In the genomic region with DNA sequence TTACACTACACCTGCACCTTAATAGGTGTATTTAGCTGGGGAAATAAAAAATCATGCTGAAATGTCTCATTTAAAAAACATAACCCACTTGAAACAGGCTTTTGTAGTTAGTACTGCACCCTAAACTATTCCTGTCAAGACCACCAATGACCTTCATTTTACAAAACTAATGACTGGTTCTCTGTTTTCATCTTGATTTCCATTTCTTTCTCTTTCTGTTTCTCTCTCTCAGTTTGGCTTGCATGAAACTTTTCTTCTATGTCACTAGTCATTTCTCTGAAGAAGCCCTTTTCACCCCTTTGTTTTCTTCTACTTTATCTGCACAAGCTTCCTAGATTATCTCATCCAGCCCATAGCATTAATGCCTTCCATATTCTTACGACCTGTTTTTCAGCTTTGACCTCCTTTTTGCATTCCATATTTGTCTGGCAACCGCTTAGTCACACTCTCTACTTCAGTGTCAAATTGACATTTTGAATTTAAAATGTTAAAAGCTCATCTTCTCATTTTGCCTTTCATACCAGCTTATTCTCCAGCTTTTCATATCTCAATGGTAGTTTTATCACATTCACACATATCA, we compare ENCODE assay signal across 1 cellular context.
TF ChIP-seq lines count a peak whose summit lies in the region.

No MANE protein-coding gene starts in this region.

TF ChIP-seq in HepG2, 621 proteins besides CTCF, POLR2A, EP300 and RAD21:
- TF ChIP-seq ZNF350 (CRISPR knock-in tag; IDR thresholded peaks at IDR 0.05; ENCODE audit: borderline replicate concordance, low read depth), result no peak
- TF ChIP-seq CHD2 (IDR thresholded peaks at IDR 0.05; ENCODE audit: low read depth, low read length), result no peak
- no peak for TF ChIP-seq ZNF629 (CRISPR knock-in tag; conservative IDR thresholded peaks at IDR 0.05)
- TF ChIP-seq MAFF (IDR thresholded peaks at IDR 0.05; ENCODE audit: low read depth, low read length), result no peak
- TF ChIP-seq MEIS2 (CRISPR knock-in tag; IDR thresholded peaks at IDR 0.05), result no peak
- TF ChIP-seq ZNF780A (CRISPR knock-in tag; IDR thresholded peaks at IDR 0.05), result no peak
- no peak for TF ChIP-seq ZNF337 (CRISPR knock-in tag; IDR thresholded peaks at IDR 0.05; ENCODE audit: borderline replicate concordance, low read depth)
- TF ChIP-seq KMT2A (CRISPR knock-in tag; IDR thresholded peaks at IDR 0.05), result no peak
- no peak for TF ChIP-seq ZBTB1 (CRISPR knock-in tag; IDR thresholded peaks at IDR 0.05; ENCODE audit: borderline replicate concordance)
- TF ChIP-seq, protein P1, sequence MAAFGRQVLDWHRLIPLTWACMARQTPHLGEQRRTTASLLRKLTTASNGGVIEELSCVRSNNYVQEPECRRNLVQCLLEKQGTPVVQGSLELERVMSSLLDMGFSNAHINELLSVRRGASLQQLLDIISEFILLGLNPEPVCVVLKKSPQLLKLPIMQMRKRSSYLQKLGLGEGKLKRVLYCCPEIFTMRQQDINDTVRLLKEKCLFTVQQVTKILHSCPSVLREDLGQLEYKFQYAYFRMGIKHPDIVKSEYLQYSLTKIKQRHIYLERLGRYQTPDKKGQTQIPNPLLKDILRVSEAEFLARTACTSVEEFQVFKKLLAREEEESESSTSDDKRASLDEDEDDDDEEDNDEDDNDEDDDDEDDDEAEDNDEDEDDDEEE (CRISPR knock-in tag; IDR thresholded peaks at IDR 0.05), result no peak
- no peak for TF ChIP-seq ZNF333 (CRISPR knock-in tag; IDR thresholded peaks at IDR 0.05; ENCODE audit: borderline replicate concordance)
- TF ChIP-seq ZSCAN22 (CRISPR knock-in tag; IDR thresholded peaks at IDR 0.05), result no peak
- no peak for TF ChIP-seq ATRX (CRISPR knock-in tag; IDR thresholded peaks at IDR 0.05; ENCODE audit: borderline replicate concordance)
- TF ChIP-seq, protein P2, sequence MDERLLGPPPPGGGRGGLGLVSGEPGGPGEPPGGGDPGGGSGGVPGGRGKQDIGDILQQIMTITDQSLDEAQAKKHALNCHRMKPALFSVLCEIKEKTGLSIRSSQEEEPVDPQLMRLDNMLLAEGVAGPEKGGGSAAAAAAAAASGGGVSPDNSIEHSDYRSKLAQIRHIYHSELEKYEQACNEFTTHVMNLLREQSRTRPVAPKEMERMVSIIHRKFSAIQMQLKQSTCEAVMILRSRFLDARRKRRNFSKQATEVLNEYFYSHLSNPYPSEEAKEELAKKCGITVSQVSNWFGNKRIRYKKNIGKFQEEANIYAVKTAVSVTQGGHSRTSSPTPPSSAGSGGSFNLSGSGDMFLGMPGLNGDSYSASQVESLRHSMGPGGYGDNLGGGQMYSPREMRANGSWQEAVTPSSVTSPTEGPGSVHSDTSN (CRISPR knock-in tag; IDR thresholded peaks at IDR 0.05), result no peak
- TF ChIP-seq ATM (IDR thresholded peaks at IDR 0.05; ENCODE audit: borderline replicate concordance), result no peak
- TF ChIP-seq, protein P3, sequence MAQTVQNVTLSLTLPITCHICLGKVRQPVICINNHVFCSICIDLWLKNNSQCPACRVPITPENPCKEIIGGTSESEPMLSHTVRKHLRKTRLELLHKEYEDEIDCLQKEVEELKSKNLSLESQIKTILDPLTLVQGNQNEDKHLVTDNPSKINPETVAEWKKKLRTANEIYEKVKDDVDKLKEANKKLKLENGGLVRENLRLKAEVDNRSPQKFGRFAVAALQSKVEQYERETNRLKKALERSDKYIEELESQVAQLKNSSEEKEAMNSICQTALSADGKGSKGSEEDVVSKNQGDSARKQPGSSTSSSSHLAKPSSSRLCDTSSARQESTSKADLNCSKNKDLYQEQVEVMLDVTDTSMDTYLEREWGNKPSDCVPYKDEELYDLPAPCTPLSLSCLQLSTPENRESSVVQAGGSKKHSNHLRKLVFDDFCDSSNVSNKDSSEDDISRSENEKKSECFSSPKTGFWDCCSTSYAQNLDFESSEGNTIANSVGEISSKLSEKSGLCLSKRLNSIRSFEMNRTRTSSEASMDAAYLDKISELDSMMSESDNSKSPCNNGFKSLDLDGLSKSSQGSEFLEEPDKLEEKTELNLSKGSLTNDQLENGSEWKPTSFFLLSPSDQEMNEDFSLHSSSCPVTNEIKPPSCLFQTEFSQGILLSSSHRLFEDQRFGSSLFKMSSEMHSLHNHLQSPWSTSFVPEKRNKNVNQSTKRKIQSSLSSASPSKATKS (CRISPR knock-in tag; IDR thresholded peaks at IDR 0.05), result no peak
- TF ChIP-seq, protein P4, sequence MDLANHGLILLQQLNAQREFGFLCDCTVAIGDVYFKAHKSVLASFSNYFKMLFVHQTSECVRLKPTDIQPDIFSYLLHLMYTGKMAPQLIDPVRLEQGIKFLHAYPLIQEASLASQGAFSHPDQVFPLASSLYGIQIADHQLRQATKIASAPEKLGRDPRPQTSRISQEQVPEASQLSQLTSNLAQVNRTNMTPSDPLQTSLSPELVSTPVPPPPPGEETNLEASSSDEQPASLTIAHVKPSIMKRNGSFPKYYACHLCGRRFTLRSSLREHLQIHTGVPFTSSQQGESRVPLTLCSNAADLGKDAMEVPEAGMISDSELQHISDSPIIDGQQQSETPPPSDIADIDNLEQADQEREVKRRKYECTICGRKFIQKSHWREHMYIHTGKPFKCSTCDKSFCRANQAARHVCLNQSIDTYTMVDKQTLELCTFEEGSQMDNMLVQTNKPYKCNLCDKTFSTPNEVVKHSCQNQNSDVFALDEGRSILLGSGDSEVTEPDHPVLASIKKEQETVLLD (CRISPR knock-in tag; IDR thresholded peaks at IDR 0.05; ENCODE audit: low read depth), result no peak
- TF ChIP-seq KDM1A (CRISPR knock-in tag; IDR thresholded peaks at IDR 0.05), result no peak
